2 cellular contexts compared by ENCODE assay signal in genomic region chr7:130875265-130875741, GRCh38.
TF ChIP-seq lines count a peak whose summit lies in the region.

No MANE protein-coding gene starts in this region.

TF ChIP-seq in GM23338, 12 proteins besides CTCF, POLR2A, EP300 and RAD21 (continued from another document):
- TF ChIP-seq, protein P1, sequence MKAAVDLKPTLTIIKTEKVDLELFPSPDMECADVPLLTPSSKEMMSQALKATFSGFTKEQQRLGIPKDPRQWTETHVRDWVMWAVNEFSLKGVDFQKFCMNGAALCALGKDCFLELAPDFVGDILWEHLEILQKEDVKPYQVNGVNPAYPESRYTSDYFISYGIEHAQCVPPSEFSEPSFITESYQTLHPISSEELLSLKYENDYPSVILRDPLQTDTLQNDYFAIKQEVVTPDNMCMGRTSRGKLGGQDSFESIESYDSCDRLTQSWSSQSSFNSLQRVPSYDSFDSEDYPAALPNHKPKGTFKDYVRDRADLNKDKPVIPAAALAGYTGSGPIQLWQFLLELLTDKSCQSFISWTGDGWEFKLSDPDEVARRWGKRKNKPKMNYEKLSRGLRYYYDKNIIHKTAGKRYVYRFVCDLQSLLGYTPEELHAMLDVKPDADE (IDR thresholded peaks at IDR 0.05) = no peak
- TF ChIP-seq EZH2 (IDR thresholded peaks at IDR 0.05; ENCODE audit: low read depth, unreplicated experiment) (no peak), STAT1 (IDR thresholded peaks at IDR 0.05; ENCODE audit: unreplicated experiment) (no peak), ZNF331 (CRISPR knock-in tag; IDR thresholded peaks at IDR 0.05; ENCODE audit: low read depth) (no peak), CREB1 (CRISPR knock-in tag; IDR thresholded peaks at IDR 0.05; ENCODE audit: low read depth) (no peak)

TF ChIP-seq in HepG2, 621 proteins besides CTCF, POLR2A, EP300 and RAD21 (continued from another document):
- TF ChIP-seq, protein P2, sequence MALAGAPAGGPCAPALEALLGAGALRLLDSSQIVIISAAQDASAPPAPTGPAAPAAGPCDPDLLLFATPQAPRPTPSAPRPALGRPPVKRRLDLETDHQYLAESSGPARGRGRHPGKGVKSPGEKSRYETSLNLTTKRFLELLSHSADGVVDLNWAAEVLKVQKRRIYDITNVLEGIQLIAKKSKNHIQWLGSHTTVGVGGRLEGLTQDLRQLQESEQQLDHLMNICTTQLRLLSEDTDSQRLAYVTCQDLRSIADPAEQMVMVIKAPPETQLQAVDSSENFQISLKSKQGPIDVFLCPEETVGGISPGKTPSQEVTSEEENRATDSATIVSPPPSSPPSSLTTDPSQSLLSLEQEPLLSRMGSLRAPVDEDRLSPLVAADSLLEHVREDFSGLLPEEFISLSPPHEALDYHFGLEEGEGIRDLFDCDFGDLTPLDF (CRISPR knock-in tag; IDR thresholded peaks at IDR 0.05) = peak; percentile 51; the same call in 1 of the 2 replicates
- TF ChIP-seq ZNF652 (CRISPR knock-in tag; IDR thresholded peaks at IDR 0.05; ENCODE audit: borderline replicate concordance, low read depth) = peak; percentile 83; the same call in 1 of the 2 replicates
- TF ChIP-seq TEAD3 (CRISPR knock-in tag; optimal IDR thresholded peaks at IDR 0.05; ENCODE audit: borderline replicate concordance) = peak; percentile 65
- TF ChIP-seq STAT5B (CRISPR knock-in tag; IDR thresholded peaks at IDR 0.05) = no peak
- TF ChIP-seq TFDP2 (CRISPR knock-in tag; IDR thresholded peaks at IDR 0.05) = peak; percentile 37; the same call in 1 of the 2 replicates
- no peak for TF ChIP-seq KDM3A (CRISPR knock-in tag; IDR thresholded peaks at IDR 0.05; ENCODE audit: low read depth)
- TF ChIP-seq ISL2 (CRISPR knock-in tag; IDR thresholded peaks at IDR 0.05) = no peak
- TF ChIP-seq HMG20A (CRISPR knock-in tag; IDR thresholded peaks at IDR 0.05; ENCODE audit: borderline replicate concordance) = no peak
- peak; percentile 44; the same call in 1 of the 2 replicates for TF ChIP-seq POLR2G (IDR thresholded peaks at IDR 0.05; ENCODE audit: low read depth, low read length)
- TF ChIP-seq ZNF383 (CRISPR knock-in tag; IDR thresholded peaks at IDR 0.05; ENCODE audit: borderline replicate concordance) = no peak
- TF ChIP-seq, protein P3, sequence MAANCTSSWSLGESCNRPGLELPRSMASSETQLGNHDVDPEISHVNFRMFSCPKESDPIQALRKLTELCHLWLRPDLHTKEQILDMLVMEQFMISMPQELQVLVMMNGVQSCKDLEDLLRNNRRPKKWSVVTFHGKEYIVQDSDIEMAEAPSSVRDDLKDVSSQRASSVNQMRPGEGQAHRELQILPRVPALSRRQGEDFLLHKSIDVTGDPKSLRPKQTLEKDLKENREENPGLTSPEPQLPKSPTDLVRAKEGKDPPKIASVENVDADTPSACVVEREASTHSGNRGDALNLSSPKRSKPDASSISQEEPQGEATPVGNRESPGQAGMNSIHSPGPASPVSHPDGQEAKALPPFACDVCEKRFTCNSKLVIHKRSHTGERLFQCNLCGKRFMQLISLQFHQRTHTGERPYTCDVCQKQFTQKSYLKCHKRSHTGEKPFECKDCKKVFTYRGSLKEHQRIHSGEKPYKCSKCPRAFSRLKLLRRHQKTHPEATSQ (CRISPR knock-in tag; IDR thresholded peaks at IDR 0.05; ENCODE audit: borderline replicate concordance) = no peak
- TF ChIP-seq ZNF710 (CRISPR knock-in tag; IDR thresholded peaks at IDR 0.05; ENCODE audit: borderline replicate concordance) = no peak
- no peak for TF ChIP-seq FOSL2 (CRISPR knock-in tag; IDR thresholded peaks at IDR 0.05)
- TF ChIP-seq SUZ12 (IDR thresholded peaks at IDR 0.05; ENCODE audit: low read depth, low read length) = no peak
- peak; percentile 41; the same call in 1 of the 2 replicates for TF ChIP-seq SALL1 (CRISPR knock-in tag; IDR thresholded peaks at IDR 0.05)
- TF ChIP-seq SP5 (CRISPR knock-in tag; IDR thresholded peaks at IDR 0.05; ENCODE audit: borderline replicate concordance, low read depth) = no peak
- TF ChIP-seq RFX5 (IDR thresholded peaks at IDR 0.05; ENCODE audit: low read depth, low read length) = no peak
- TF ChIP-seq ZFP62 (CRISPR knock-in tag; IDR thresholded peaks at IDR 0.05) = no peak
- peak; percentile 31; the same call in 1 of the 2 replicates for TF ChIP-seq KDM2A (CRISPR knock-in tag; IDR thresholded peaks at IDR 0.05; ENCODE audit: borderline replicate concordance, low read depth)
- peak; percentile 31; the same call in 1 of the 2 replicates for TF ChIP-seq ZNF687 (CRISPR knock-in tag; IDR thresholded peaks at IDR 0.05)
- TF ChIP-seq MAZ (IDR thresholded peaks at IDR 0.05; ENCODE audit: borderline replicate concordance, low read depth, low read length) = no peak
- TF ChIP-seq MAZ (CRISPR knock-in tag; IDR thresholded peaks at IDR 0.05; ENCODE audit: low read depth) = no peak
- TF ChIP-seq ZBTB42 (CRISPR knock-in tag; IDR thresholded peaks at IDR 0.05) = no peak
- 0 out of 4 replicates have a peak, but pooled peaks of 1 of the 2 experiments have one; percentile 40 for TF ChIP-seq HMGXB4 (CRISPR knock-in tag; IDR thresholded peaks at IDR 0.05; ENCODE audit: borderline replicate concordance in 1 of 2, low read depth in 1 of 2)
- TF ChIP-seq SOX6 (IDR thresholded peaks at IDR 0.05) = no peak
- 0 out of 2 replicates have a peak, but pooled peaks have one; percentile 15 for TF ChIP-seq SOX6 (CRISPR knock-in tag; IDR thresholded peaks at IDR 0.05)
- TF ChIP-seq ZFX (CRISPR knock-in tag; IDR thresholded peaks at IDR 0.05; ENCODE audit: low read depth) = 0 out of 2 replicates have a peak, but pooled peaks have one; percentile 27
- TF ChIP-seq SMC3 (IDR thresholded peaks at IDR 0.05; ENCODE audit: low read length) = peak; percentile 73
- TF ChIP-seq ISX (CRISPR knock-in tag; conservative IDR thresholded peaks at IDR 0.05) = no peak
